1 cellular context compared by ENCODE assay signal in genomic region chr9:127543221-127543620, GRCh38.
TF ChIP-seq lines count a peak whose summit lies in the region.

No MANE protein-coding gene starts in this region.

TF ChIP-seq in H1, 55 proteins besides CTCF, POLR2A, EP300 and RAD21 (continued from another document):
- TF ChIP-seq NANOG (IDR thresholded peaks at IDR 0.05; ENCODE audit: insufficient read depth, low read depth, low read length, poor library complexity, severe bottlenecking): no peak
